Comparison of ENCODE assay signal across 2 cellular contexts in the genomic region with DNA sequence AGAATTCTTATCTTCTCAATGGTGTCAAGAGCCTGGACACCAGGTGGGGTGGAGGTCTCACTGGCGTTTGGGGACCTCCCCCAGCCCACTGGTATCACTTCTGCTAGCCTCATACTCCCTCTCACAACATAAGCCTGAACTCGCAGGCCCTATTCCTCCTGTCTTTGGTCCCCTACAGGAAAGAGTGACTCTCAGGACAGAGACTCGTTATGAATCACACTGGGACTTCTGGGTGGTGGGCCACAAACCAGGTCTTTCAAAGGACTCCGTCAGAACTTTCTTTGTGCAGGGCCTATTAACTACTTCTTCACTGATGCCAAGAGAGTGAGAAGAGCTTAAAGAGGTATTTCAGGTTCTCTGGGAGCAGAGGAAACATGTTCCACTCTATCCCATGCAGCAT.
TF ChIP-seq lines count a peak whose summit lies in the region.

No MANE protein-coding gene starts in this region.

TF ChIP-seq in GM23338, 12 proteins besides CTCF, POLR2A, EP300 and RAD21 (continued from another document):
- TF ChIP-seq, protein P1, sequence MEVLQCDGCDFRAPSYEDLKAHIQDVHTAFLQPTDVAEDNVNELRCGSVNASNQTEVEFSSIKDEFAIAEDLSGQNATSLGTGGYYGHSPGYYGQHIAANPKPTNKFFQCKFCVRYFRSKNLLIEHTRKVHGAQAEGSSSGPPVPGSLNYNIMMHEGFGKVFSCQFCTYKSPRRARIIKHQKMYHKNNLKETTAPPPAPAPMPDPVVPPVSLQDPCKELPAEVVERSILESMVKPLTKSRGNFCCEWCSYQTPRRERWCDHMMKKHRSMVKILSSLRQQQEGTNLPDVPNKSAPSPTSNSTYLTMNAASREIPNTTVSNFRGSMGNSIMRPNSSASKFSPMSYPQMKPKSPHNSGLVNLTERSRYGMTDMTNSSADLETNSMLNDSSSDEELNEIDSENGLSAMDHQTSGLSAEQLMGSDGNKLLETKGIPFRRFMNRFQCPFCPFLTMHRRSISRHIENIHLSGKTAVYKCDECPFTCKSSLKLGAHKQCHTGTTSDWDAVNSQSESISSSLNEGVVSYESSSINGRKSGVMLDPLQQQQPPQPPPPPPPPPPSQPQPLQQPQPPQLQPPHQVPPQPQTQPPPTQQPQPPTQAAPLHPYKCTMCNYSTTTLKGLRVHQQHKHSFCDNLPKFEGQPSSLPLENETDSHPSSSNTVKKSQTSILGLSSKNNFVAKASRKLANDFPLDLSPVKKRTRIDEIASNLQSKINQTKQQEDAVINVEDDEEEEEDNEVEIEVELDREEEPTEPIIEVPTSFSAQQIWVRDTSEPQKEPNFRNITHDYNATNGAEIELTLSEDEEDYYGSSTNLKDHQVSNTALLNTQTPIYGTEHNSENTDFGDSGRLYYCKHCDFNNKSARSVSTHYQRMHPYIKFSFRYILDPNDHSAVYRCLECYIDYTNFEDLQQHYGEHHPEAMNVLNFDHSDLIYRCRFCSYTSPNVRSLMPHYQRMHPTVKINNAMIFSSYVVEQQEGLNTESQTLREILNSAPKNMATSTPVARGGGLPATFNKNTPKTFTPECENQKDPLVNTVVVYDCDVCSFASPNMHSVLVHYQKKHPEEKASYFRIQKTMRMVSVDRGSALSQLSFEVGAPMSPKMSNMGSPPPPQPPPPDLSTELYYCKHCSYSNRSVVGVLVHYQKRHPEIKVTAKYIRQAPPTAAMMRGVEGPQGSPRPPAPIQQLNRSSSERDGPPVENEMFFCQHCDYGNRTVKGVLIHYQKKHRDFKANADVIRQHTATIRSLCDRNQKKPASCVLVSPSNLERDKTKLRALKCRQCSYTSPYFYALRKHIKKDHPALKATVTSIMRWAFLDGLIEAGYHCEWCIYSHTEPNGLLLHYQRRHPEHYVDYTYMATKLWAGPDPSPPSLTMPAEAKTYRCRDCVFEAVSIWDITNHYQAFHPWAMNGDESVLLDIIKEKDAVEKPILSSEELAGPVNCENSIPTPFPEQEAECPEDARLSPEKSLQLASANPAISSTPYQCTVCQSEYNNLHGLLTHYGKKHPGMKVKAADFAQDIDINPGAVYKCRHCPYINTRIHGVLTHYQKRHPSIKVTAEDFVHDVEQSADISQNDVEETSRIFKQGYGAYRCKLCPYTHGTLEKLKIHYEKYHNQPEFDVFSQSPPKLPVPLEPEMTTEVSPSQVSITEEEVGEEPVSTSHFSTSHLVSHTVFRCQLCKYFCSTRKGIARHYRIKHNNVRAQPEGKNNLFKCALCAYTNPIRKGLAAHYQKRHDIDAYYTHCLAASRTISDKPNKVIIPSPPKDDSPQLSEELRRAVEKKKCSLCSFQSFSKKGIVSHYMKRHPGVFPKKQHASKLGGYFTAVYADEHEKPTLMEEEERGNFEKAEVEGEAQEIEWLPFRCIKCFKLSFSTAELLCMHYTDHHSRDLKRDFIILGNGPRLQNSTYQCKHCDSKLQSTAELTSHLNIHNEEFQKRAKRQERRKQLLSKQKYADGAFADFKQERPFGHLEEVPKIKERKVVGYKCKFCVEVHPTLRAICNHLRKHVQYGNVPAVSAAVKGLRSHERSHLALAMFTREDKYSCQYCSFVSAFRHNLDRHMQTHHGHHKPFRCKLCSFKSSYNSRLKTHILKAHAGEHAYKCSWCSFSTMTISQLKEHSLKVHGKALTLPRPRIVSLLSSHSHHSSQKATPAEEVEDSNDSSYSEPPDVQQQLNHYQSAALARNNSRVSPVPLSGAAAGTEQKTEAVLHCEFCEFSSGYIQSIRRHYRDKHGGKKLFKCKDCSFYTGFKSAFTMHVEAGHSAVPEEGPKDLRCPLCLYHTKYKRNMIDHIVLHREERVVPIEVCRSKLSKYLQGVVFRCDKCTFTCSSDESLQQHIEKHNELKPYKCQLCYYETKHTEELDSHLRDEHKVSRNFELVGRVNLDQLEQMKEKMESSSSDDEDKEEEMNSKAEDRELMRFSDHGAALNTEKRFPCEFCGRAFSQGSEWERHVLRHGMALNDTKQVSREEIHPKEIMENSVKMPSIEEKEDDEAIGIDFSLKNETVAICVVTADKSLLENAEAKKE (CRISPR knock-in tag; IDR thresholded peaks at IDR 0.05) = 0 out of 2 replicates have a peak, but pooled peaks have one; percentile 48

TF ChIP-seq in WTC11, 78 proteins besides CTCF, POLR2A, EP300 and RAD21 (continued from another document):
- TF ChIP-seq AFF4 (CRISPR knock-in tag; IDR thresholded peaks at IDR 0.05; ENCODE audit: borderline replicate concordance) = no peak
- no peak for TF ChIP-seq CBFB (CRISPR knock-in tag; IDR thresholded peaks at IDR 0.05; ENCODE audit: low read depth)
- no peak for TF ChIP-seq MYBL2 (CRISPR knock-in tag; IDR thresholded peaks at IDR 0.05)
- TF ChIP-seq CREB1 (CRISPR knock-in tag; IDR thresholded peaks at IDR 0.05) = no peak
- TF ChIP-seq, protein P2, sequence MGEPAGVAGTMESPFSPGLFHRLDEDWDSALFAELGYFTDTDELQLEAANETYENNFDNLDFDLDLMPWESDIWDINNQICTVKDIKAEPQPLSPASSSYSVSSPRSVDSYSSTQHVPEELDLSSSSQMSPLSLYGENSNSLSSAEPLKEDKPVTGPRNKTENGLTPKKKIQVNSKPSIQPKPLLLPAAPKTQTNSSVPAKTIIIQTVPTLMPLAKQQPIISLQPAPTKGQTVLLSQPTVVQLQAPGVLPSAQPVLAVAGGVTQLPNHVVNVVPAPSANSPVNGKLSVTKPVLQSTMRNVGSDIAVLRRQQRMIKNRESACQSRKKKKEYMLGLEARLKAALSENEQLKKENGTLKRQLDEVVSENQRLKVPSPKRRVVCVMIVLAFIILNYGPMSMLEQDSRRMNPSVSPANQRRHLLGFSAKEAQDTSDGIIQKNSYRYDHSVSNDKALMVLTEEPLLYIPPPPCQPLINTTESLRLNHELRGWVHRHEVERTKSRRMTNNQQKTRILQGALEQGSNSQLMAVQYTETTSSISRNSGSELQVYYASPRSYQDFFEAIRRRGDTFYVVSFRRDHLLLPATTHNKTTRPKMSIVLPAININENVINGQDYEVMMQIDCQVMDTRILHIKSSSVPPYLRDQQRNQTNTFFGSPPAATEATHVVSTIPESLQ (CRISPR knock-in tag; IDR thresholded peaks at IDR 0.05) = no peak
- TF ChIP-seq NR1H2 (CRISPR knock-in tag; IDR thresholded peaks at IDR 0.05) = no peak
